1 cellular context compared by ENCODE assay signal in genomic region chr9:8860925-8861324, GRCh38.
TF ChIP-seq lines count a peak whose summit lies in the region.

No MANE protein-coding gene starts in this region.

TF ChIP-seq in HepG2, 621 proteins besides CTCF, POLR2A, EP300 and RAD21 (continued from another document):
- TF ChIP-seq, protein P1, sequence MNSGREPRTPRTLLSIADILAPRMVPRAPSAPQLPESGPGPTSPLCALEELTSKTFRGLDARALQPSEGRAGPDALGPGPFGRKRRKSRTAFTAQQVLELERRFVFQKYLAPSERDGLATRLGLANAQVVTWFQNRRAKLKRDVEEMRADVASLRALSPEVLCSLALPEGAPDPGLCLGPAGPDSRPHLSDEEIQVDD (CRISPR knock-in tag; IDR thresholded peaks at IDR 0.05; ENCODE audit: borderline replicate concordance) = no peak
- TF ChIP-seq ZBTB1 (CRISPR knock-in tag; IDR thresholded peaks at IDR 0.05; ENCODE audit: borderline replicate concordance) (no peak), NFRKB (IDR thresholded peaks at IDR 0.05) (no peak), THAP8 (CRISPR knock-in tag; IDR thresholded peaks at IDR 0.05; ENCODE audit: borderline replicate concordance) (no peak)
